ENCODE assay signal across 1 cellular context in genomic region chr1:91827094-91828006, GRCh38.
TF ChIP-seq lines count a peak whose summit lies in the region.

No MANE protein-coding gene starts in this region.

TF ChIP-seq in HepG2, 621 proteins besides CTCF, POLR2A, EP300 and RAD21 (continued from another document and continues in another):
- TF ChIP-seq, protein P1, sequence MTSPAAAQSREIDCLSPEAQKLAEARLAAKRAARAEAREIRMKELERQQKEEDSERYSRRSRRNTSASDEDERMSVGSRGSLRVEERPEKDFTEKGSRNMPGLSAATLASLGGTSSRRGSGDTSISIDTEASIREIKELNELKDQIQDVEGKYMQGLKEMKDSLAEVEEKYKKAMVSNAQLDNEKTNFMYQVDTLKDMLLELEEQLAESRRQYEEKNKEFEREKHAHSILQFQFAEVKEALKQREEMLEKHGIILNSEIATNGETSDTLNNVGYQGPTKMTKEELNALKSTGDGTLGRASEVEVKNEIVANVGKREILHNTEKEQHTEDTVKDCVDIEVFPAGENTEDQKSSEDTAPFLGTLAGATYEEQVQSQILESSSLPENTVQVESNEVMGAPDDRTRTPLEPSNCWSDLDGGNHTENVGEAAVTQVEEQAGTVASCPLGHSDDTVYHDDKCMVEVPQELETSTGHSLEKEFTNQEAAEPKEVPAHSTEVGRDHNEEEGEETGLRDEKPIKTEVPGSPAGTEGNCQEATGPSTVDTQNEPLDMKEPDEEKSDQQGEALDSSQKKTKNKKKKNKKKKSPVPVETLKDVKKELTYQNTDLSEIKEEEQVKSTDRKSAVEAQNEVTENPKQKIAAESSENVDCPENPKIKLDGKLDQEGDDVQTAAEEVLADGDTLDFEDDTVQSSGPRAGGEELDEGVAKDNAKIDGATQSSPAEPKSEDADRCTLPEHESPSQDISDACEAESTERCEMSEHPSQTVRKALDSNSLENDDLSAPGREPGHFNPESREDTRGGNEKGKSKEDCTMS (CRISPR knock-in tag; conservative IDR thresholded peaks at IDR 0.05): no peak
- TF ChIP-seq SKI (IDR thresholded peaks at IDR 0.05; ENCODE audit: partially characterized antibody) (peak; percentile 38), SYNCRIP (IDR thresholded peaks at IDR 0.05; ENCODE audit: insufficient read depth, low read depth, low read length) (no peak), THAP11 (CRISPR knock-in tag; IDR thresholded peaks at IDR 0.05) (no peak), TBX3 (IDR thresholded peaks at IDR 0.05; ENCODE audit: borderline replicate concordance) (peak; percentile 91), HNF4G (IDR thresholded peaks at IDR 0.05; ENCODE audit: borderline replicate concordance, low read depth, low read length) (no peak), HNF4G (CRISPR knock-in tag; IDR thresholded peaks at IDR 0.05; ENCODE audit: borderline replicate concordance, low read depth) (0 out of 2 replicates have a peak, but pooled peaks have one; percentile 13), ZNF704 (CRISPR knock-in tag; IDR thresholded peaks at IDR 0.05; ENCODE audit: borderline replicate concordance) (no peak), ZNF234 (CRISPR knock-in tag; conservative IDR thresholded peaks at IDR 0.05) (no peak), FOXA3 (CRISPR knock-in tag; IDR thresholded peaks at IDR 0.05) (peak; percentile 85), KDM2A (CRISPR knock-in tag; IDR thresholded peaks at IDR 0.05; ENCODE audit: borderline replicate concordance, low read depth) (no peak; the same call in 1 of the 2 replicates), HOXA5 (CRISPR knock-in tag; IDR thresholded peaks at IDR 0.05) (no peak), ZNF792 (CRISPR knock-in tag; IDR thresholded peaks at IDR 0.05) (no peak; the same call in 1 of the 2 replicates), GATAD1 (CRISPR knock-in tag; IDR thresholded peaks at IDR 0.05) (0 out of 2 replicates have a peak, but pooled peaks have one; percentile 50), ZBTB3 (CRISPR knock-in tag; IDR thresholded peaks at IDR 0.05; ENCODE audit: borderline replicate concordance, low read depth) (no peak; the same call in 1 of the 2 replicates), ZFP36L1 (CRISPR knock-in tag; IDR thresholded peaks at IDR 0.05) (peak; percentile 42; the same call in 1 of the 2 replicates), RBFOX2 (IDR thresholded peaks at IDR 0.05; ENCODE audit: low read depth, low read length) (no peak; the same call in 1 of the 2 replicates), ZSCAN22 (CRISPR knock-in tag; IDR thresholded peaks at IDR 0.05) (no peak), NFE2L2 (IDR thresholded peaks at IDR 0.05; ENCODE audit: low read length) (peak; percentile 47; the same call in 1 of the 2 replicates), ATRX (CRISPR knock-in tag; IDR thresholded peaks at IDR 0.05; ENCODE audit: borderline replicate concordance) (no peak), BATF2 (CRISPR knock-in tag; IDR thresholded peaks at IDR 0.05) (no peak), ZBTB14 (CRISPR knock-in tag; IDR thresholded peaks at IDR 0.05) (no peak), ATF7 (IDR thresholded peaks at IDR 0.05) (peak; percentile 44; the same call in 1 of the 2 replicates), ATF7 (CRISPR knock-in tag; IDR thresholded peaks at IDR 0.05) (peak; percentile 55; the same call in 1 of the 2 replicates), HNRNPL (IDR thresholded peaks at IDR 0.05; ENCODE audit: low read depth, low read length) (0 out of 2 replicates have a peak, but pooled peaks have one; percentile 45), NFKB2 (CRISPR knock-in tag; IDR thresholded peaks at IDR 0.05; ENCODE audit: borderline replicate concordance) (no peak), KAT2B (IDR thresholded peaks at IDR 0.05; ENCODE audit: borderline replicate concordance, low read depth, low read length) (no peak), CEBPB (IDR thresholded peaks at IDR 0.05; ENCODE audit: borderline replicate concordance, low read depth, low read length) (peak; percentile 94), ZNF883 (CRISPR knock-in tag; IDR thresholded peaks at IDR 0.05; ENCODE audit: not compliant biosample characterization) (no peak), GATA4 (IDR thresholded peaks at IDR 0.05; ENCODE audit: borderline replicate concordance, low read depth) (peak; percentile 92; the same call in 1 of the 2 replicates), ZNF430 (CRISPR knock-in tag; IDR thresholded peaks at IDR 0.05) (peak; percentile 15; the same call in 1 of the 2 replicates), NBN (conservative IDR thresholded peaks at IDR 0.05) (no peak), ZNF350 (CRISPR knock-in tag; IDR thresholded peaks at IDR 0.05; ENCODE audit: borderline replicate concordance, low read depth) (peak; percentile 20; the same call in 1 of the 2 replicates), ZBTB38 (CRISPR knock-in tag; IDR thresholded peaks at IDR 0.05) (peak; percentile 33; the same call in 1 of the 2 replicates), ELF4 (CRISPR knock-in tag; IDR thresholded peaks at IDR 0.05; ENCODE audit: borderline replicate concordance) (peak; percentile 76; the same call in 1 of the 2 replicates), ZNF512 (CRISPR knock-in tag; IDR thresholded peaks at IDR 0.05) (no peak), TBX2 (CRISPR knock-in tag; IDR thresholded peaks at IDR 0.05; ENCODE audit: borderline replicate concordance) (peak; percentile 86), ZNF790 (CRISPR knock-in tag; IDR thresholded peaks at IDR 0.05; ENCODE audit: borderline replicate concordance) (no peak), ZNF34 (CRISPR knock-in tag; IDR thresholded peaks at IDR 0.05; ENCODE audit: borderline replicate concordance) (no peak), ZNF496 (CRISPR knock-in tag; IDR thresholded peaks at IDR 0.05; ENCODE audit: insufficient replicate concordance) (no peak)
- TF ChIP-seq, protein P2, sequence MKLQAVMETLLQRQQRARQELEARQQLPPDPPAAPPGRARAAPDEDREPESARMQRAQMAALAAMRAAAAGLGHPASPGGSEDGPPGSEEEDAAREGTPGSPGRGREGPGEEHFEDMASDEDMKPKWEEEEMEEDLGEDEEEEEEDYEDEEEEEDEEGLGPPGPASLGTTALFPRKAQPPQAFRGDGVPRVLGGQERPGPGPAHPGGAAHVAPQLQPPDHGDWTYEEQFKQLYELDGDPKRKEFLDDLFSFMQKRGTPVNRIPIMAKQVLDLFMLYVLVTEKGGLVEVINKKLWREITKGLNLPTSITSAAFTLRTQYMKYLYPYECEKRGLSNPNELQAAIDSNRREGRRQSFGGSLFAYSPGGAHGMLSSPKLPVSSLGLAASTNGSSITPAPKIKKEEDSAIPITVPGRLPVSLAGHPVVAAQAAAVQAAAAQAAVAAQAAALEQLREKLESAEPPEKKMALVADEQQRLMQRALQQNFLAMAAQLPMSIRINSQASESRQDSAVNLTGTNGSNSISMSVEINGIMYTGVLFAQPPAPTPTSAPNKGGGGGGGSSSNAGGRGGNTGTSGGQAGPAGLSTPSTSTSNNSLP (IDR thresholded peaks at IDR 0.05; ENCODE audit: low read depth, low read length): no peak
- TF ChIP-seq, protein P3, sequence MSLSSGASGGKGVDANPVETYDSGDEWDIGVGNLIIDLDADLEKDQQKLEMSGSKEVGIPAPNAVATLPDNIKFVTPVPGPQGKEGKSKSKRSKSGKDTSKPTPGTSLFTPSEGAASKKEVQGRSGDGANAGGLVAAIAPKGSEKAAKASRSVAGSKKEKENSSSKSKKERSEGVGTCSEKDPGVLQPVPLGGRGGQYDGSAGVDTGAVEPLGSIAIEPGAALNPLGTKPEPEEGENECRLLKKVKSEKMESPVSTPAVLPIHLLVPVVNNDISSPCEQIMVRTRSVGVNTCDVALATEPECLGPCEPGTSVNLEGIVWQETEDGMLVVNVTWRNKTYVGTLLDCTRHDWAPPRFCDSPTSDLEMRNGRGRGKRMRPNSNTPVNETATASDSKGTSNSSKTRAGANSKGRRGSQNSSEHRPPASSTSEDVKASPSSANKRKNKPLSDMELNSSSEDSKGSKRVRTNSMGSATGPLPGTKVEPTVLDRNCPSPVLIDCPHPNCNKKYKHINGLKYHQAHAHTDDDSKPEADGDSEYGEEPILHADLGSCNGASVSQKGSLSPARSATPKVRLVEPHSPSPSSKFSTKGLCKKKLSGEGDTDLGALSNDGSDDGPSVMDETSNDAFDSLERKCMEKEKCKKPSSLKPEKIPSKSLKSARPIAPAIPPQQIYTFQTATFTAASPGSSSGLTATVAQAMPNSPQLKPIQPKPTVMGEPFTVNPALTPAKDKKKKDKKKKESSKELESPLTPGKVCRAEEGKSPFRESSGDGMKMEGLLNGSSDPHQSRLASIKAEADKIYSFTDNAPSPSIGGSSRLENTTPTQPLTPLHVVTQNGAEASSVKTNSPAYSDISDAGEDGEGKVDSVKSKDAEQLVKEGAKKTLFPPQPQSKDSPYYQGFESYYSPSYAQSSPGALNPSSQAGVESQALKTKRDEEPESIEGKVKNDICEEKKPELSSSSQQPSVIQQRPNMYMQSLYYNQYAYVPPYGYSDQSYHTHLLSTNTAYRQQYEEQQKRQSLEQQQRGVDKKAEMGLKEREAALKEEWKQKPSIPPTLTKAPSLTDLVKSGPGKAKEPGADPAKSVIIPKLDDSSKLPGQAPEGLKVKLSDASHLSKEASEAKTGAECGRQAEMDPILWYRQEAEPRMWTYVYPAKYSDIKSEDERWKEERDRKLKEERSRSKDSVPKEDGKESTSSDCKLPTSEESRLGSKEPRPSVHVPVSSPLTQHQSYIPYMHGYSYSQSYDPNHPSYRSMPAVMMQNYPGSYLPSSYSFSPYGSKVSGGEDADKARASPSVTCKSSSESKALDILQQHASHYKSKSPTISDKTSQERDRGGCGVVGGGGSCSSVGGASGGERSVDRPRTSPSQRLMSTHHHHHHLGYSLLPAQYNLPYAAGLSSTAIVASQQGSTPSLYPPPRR (CRISPR knock-in tag; IDR thresholded peaks at IDR 0.05; ENCODE audit: borderline replicate concordance): peak; percentile 60
- TF ChIP-seq, protein P4, sequence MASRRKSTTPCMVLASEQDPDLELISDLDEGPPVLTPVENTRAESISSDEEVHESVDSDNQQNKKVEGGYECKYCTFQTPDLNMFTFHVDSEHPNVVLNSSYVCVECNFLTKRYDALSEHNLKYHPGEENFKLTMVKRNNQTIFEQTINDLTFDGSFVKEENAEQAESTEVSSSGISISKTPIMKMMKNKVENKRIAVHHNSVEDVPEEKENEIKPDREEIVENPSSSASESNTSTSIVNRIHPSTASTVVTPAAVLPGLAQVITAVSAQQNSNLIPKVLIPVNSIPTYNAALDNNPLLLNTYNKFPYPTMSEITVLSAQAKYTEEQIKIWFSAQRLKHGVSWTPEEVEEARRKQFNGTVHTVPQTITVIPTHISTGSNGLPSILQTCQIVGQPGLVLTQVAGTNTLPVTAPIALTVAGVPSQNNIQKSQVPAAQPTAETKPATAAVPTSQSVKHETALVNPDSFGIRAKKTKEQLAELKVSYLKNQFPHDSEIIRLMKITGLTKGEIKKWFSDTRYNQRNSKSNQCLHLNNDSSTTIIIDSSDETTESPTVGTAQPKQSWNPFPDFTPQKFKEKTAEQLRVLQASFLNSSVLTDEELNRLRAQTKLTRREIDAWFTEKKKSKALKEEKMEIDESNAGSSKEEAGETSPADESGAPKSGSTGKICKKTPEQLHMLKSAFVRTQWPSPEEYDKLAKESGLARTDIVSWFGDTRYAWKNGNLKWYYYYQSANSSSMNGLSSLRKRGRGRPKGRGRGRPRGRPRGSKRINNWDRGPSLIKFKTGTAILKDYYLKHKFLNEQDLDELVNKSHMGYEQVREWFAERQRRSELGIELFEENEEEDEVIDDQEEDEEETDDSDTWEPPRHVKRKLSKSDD (CRISPR knock-in tag; IDR thresholded peaks at IDR 0.05; ENCODE audit: low read depth): no peak
- TF ChIP-seq, protein P5, sequence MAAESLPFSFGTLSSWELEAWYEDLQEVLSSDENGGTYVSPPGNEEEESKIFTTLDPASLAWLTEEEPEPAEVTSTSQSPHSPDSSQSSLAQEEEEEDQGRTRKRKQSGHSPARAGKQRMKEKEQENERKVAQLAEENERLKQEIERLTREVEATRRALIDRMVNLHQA (CRISPR knock-in tag; IDR thresholded peaks at IDR 0.05): no peak
